21 cellular contexts compared by ENCODE assay signal in genomic region chr2:236578411-236578846, GRCh38. TPM values are rescaled to one million over a fixed set of nuclear protein-coding genes. Genes with fewer than 3 reads are reported as not detected.
DNase-seq lines count a peak whose midpoint lies in the region; ATAC-seq, FAIRE-seq and TF ChIP-seq lines count a peak whose summit lies in the region.
"Had no signal": no experiment of that assay in that cellular context is flagged by ENCODE, and none has a peak within 500 bp of the region (broad histone marks: within the 10 kb centered on the region; RNA-seq: fewer than 3 reads in every experiment).

No MANE protein-coding gene starts in this region.

- no peak overlapping the region for H3K4me3 ChIP-seq in left ventricle myocardium inferior
- no peak overlapping the region for H3K4me3 ChIP-seq in mesenchymal stem cell (ENCODE audit: insufficient read depth in 1 of 2, low read depth in 1 of 2, low read length in 2 of 2)
- no peak overlapping the region for H3K4me3 ChIP-seq in skeletal muscle tissue (ENCODE audit: low read length in 3 of 3)
- H3K4me3 ChIP-seq in kidney (ENCODE audit: low read length in 2 of 2), result no peak overlapping the region
- H3K4me3 ChIP-seq: GM23338, prostate gland, upper lobe of left lung had no signal

- no peak overlapping the region for H2AFZ ChIP-seq in mesenchymal stem cell (ENCODE audit: low read depth, low read length)

- no peak overlapping the region for H2BK5ac ChIP-seq in mesenchymal stem cell (ENCODE audit: low read depth, low read length, poor library complexity, severe bottlenecking)

- H3K9ac ChIP-seq in mesenchymal stem cell (ENCODE audit: low read length) (peak overlapping the region; percentile 71), skeletal muscle tissue (ENCODE audit: low read depth in 1 of 3, low read length in 3 of 3) (no peak overlapping the region), kidney (ENCODE audit: low read length in 2 of 2) (no peak overlapping the region)

- no peak overlapping the region for H2BK12ac ChIP-seq in mesenchymal stem cell (ENCODE audit: low read length in 2 of 2)

- ATAC-seq in Right ventricle myocardium superior (ENCODE audit: poor library complexity) (no peak), GM18870 (IDR thresholded peaks at IDR 0.05; ENCODE audit: unreplicated experiment) (no peak)
- ATAC-seq: PC-3 had no signal

- H3K9me3 ChIP-seq in left ventricle myocardium inferior (replicated peaks) (no peaks in the 10 kb centered on the region), mesenchymal stem cell (ENCODE audit: control insufficient read depth, low read length) (no peaks in the 10 kb centered on the region), skeletal muscle tissue (ENCODE audit: control insufficient read depth in 3 of 3, low read length in 3 of 3) (no peaks in the 10 kb centered on the region), kidney (ENCODE audit: control insufficient read depth in 1 of 2, low read length in 2 of 2) (no peaks in the 10 kb centered on the region)
- H3K9me3 ChIP-seq: prostate gland, upper lobe of left lung had no signal

- H2BK120ac ChIP-seq in mesenchymal stem cell (ENCODE audit: low read depth, low read length), result no peak overlapping the region

- no peaks in the 10 kb centered on the region for H3K79me1 ChIP-seq in mesenchymal stem cell (replicated peaks; ENCODE audit: low read length, poor library complexity, severe bottlenecking)

- no peak for DNase-seq in left ventricle myocardium inferior
- DNase-seq in Right ventricle myocardium superior, result no peak
- no peak for DNase-seq in mesenchymal stem cell
- no peak for DNase-seq in kidney
- DNase-seq in foreskin melanocyte, result no peak
- no peak for DNase-seq in activated CD8-positive, alpha-beta memory T cell treated with anti-CD3 and anti-CD28 coated beads, Interleukin-2, amount 50 U/mL, for 4 hours
- DNase-seq: activated B cell treated with CpG ODN at 0.5 μM for 24 hours; activated CD4-positive, alpha-beta T cell treated with anti-CD3 and anti-CD28 coated beads, Interleukin-2, amount 50 U/mL, for 48 hours; DMS153; KBM-7; MM.1S; NCI-H1436; NCI-H446 treated with DMSO at 0.1 percent for 48 hours; nephron progenitor cell; PC-3; small intestine; upper lobe of left lung had no signal

- peak overlapping the region; percentile 22 for H4K91ac ChIP-seq in mesenchymal stem cell (ENCODE audit: low read length)

- peaks cover 75% of the 10 kb centered on the region for H3K4me1 ChIP-seq in left ventricle myocardium inferior
- no peaks in the 10 kb centered on the region for H3K4me1 ChIP-seq in mesenchymal stem cell (ENCODE audit: control insufficient read depth, insufficient read depth, low read depth, low read length)
- H3K4me1 ChIP-seq in skeletal muscle tissue (ENCODE audit: control insufficient read depth in 3 of 3, insufficient read depth in 3 of 3, low read length in 3 of 3), result peaks cover 15 to 47% (median 21%) of the 10 kb centered on the region in 3 donors
- peaks cover 9 to 24% of the 10 kb centered on the region in 2 donors for H3K4me1 ChIP-seq in kidney (ENCODE audit: control insufficient read depth in 1 of 2, insufficient read depth in 1 of 2, low read depth in 1 of 2, low read length in 2 of 2)
- H3K4me1 ChIP-seq: prostate gland, upper lobe of left lung had no signal

- H3K27ac ChIP-seq in left ventricle myocardium inferior (replicated peaks) (peak overlapping the region; percentile 53), mesenchymal stem cell (ENCODE audit: low read length, poor library complexity, severe bottlenecking) (no peak overlapping the region), skeletal muscle tissue (ENCODE audit: low read depth, low read length) (peak overlapping the region; percentile 15), kidney (ENCODE audit: low read depth in 2 of 2, low read length in 2 of 2) (no peak overlapping the region)
- H3K27ac ChIP-seq: prostate gland, upper lobe of left lung had no signal

- peaks cover 35% of the 10 kb centered on the region for H3K36me3 ChIP-seq in left ventricle myocardium inferior
- peaks cover 11 to 48% of the 10 kb centered on the region in 2 experiments for H3K36me3 ChIP-seq in mesenchymal stem cell (ENCODE audit: control insufficient read depth in 1 of 2, insufficient read depth in 2 of 2, low read depth in 1 of 2, low read length in 2 of 2)
- peaks cover 7 to 25% (median 24%) of the 10 kb centered on the region in 3 donors for H3K36me3 ChIP-seq in skeletal muscle tissue (ENCODE audit: control insufficient read depth in 3 of 3, insufficient read depth in 3 of 3, low read length in 3 of 3)
- peaks cover 4 to 10% of the 10 kb centered on the region in 2 donors for H3K36me3 ChIP-seq in kidney (ENCODE audit: control insufficient read depth in 1 of 2, insufficient read depth in 2 of 2, low read length in 2 of 2)
- H3K36me3 ChIP-seq: prostate gland had no signal

- H3K23ac ChIP-seq in mesenchymal stem cell (ENCODE audit: low read length in 2 of 2), result no peak overlapping the region

- no peak for TF ChIP-seq CTCF in left ventricle myocardium inferior (IDR thresholded peaks at IDR 0.05; ENCODE audit: borderline replicate concordance)
- TF ChIP-seq CTCF in kidney (IDR thresholded peaks at IDR 0.05; ENCODE audit: borderline replicate concordance, extremely low read depth, insufficient read depth), result no peak

- H2BK15ac ChIP-seq in mesenchymal stem cell (ENCODE audit: low read depth, poor library complexity, severe bottlenecking), result no peak overlapping the region

- no peak overlapping the region for H3K14ac ChIP-seq in mesenchymal stem cell (ENCODE audit: low read length in 2 of 2)

- H3K4ac ChIP-seq in mesenchymal stem cell (ENCODE audit: low read depth in 1 of 2, low read length in 2 of 2), result no peak overlapping the region

- intact Hi-C loops in left ventricle myocardium inferior (cut with micrococcal nuclease) (no loop called here), Right ventricle myocardium superior (cut with DNase I) (loop anchor here (10.0 kb wide), 1 partner anchor 214 kb away; no protein-coding TSS in a partner anchor), kidney (cut with DNase I) (no loop called here)

- H3K18ac ChIP-seq in mesenchymal stem cell (ENCODE audit: low read depth in 1 of 2, low read length in 2 of 2), result no peak overlapping the region

- no peak for FAIRE-seq in kidney (lab: Jason Lieb, UNC)
- FAIRE-seq: small intestine had no signal

- 95% methylated on average over 15 of the region's 15 CpGs for WGBS in mesenchymal stem cell

- H2AK5ac ChIP-seq in mesenchymal stem cell (ENCODE audit: low read length, severe bottlenecking), result no peak overlapping the region

- no peak overlapping the region for H4K8ac ChIP-seq in mesenchymal stem cell (ENCODE audit: low read length)

- no peaks in the 10 kb centered on the region for H3K27me3 ChIP-seq in left ventricle myocardium inferior (ENCODE audit: low read depth)
- H3K27me3 ChIP-seq in mesenchymal stem cell (ENCODE audit: control insufficient read depth in 1 of 2, insufficient read depth in 1 of 2, low read length in 2 of 2), result no peaks in the 10 kb centered on the region
- H3K27me3 ChIP-seq in skeletal muscle tissue (ENCODE audit: control insufficient read depth in 3 of 3, insufficient read depth in 3 of 3, low read length in 3 of 3), result no peaks in the 10 kb centered on the region
- H3K27me3 ChIP-seq: upper lobe of left lung had no signal

- H3K4me2 ChIP-seq in mesenchymal stem cell (ENCODE audit: low read length, poor library complexity, severe bottlenecking), result no peak overlapping the region
- H3K4me2 ChIP-seq: GM23338 had no signal

RNA-seq across cellular contexts. Expression of gene ACKR3, which starts 8.8 kb away (rescaled TPM):
- total RNA-seq in left ventricle myocardium inferior (39.3 TPM), Right ventricle myocardium superior (27.9 TPM), skeletal muscle tissue (21.4 TPM), kidney (8.7 TPM)
- 40.4 TPM for polyA plus RNA-seq in mesenchymal stem cell (2013, experiment 1 of 2)
- 43.3 TPM for polyA plus RNA-seq in mesenchymal stem cell (2013, experiment 2 of 2)
- polyA plus RNA-seq in kidney (ENCODE audit: insufficient read depth, low read depth, low replicate concordance), result 6.9 TPM

Comparison
In these comparisons a context has a peak if more than half of its experiments do, and no peak if none do; other contexts are left out.
1. H3K27ac ChIP-seq: peak in left ventricle myocardium inferior (single experiment) and skeletal muscle tissue (single experiment); none in mesenchymal stem cell (single experiment) and kidney (0 of 2).